In genomic region chr1:38138498-38139233, GRCh38 we compare ENCODE assay signal across 9 cellular contexts.
A peak's percentile ranks its signal among the peaks of the same experiment; 100 is the strongest.
DNase-seq lines count a peak whose midpoint lies in the region; ATAC-seq and TF ChIP-seq lines count a peak whose summit lies in the region.
"Had no signal": no experiment of that assay in that cellular context is flagged by ENCODE, and none has a peak within 500 bp of the region (broad histone marks: within the 10 kb centered on the region; RNA-seq: fewer than 3 reads in every experiment).

No MANE protein-coding gene starts in this region.

- peaks cover 65% of the 10 kb centered on the region for H3K4me1 Mint-ChIP-seq in GM23338

- TF ChIP-seq CTCF in GM23338 (conservative IDR thresholded peaks at IDR 0.05; ENCODE audit: low read depth in 2 of 2) (no peak), WI38 (IDR thresholded peaks at IDR 0.05; ENCODE audit: low read depth, low read length) (0 out of 2 replicates have a peak, but pooled peaks have one; percentile 5), heart right ventricle (IDR thresholded peaks at IDR 0.05) (peak in 4 of 9 donors; percentile 12 to 46 (median 30)), retinal pigment epithelial cell (conservative IDR thresholded peaks at IDR 0.05; ENCODE audit: low read depth, low read length) (peak; percentile 31)

- 0 out of 2 replicates have a peak overlapping the region, but pooled peaks have one; percentile 43 for H2AFZ ChIP-seq in GM23338

- H3K27ac ChIP-seq in GM23338 (ENCODE audit: low read depth) (no peak overlapping the region), heart right ventricle (peak overlapping the region in 5 of 10 donors; percentile 24 to 58 (median 41))

- no peaks in the 10 kb centered on the region for H3K36me3 Mint-ChIP-seq in GM23338 (ENCODE audit: low read depth)

- H3K4me3 ChIP-seq in GM23338 (no peak overlapping the region), WI38 (ENCODE audit: low read depth, low read length) (no peak overlapping the region), heart right ventricle (no peak overlapping the region), retinal pigment epithelial cell (ENCODE audit: low read length) (no peak overlapping the region)

- H4K20me1 ChIP-seq in GM23338 (replicated peaks; ENCODE audit: insufficient read depth) = no peaks in the 10 kb centered on the region

- intact Hi-C loops in heart right ventricle (cut with DNase I) = loop anchor here in 1 of 10 donors (5.0 kb wide), 1 partner anchor 91 kb away; the partner anchor contains the start of gene POU3F1

- H3K27me3 ChIP-seq in GM23338 (ENCODE audit: insufficient read depth) (peaks cover 26% of the 10 kb centered on the region), heart right ventricle (peaks cover 0 to 91% (median 61%) of the 10 kb centered on the region in 7 donors)

- ATAC-seq in GM23338 (no peak), heart right ventricle (peak; percentile 91 to 99 (median 95)), GM18858 (IDR thresholded peaks at IDR 0.05; ENCODE audit: unreplicated experiment) (no peak)

- no peak overlapping the region for H3K4me3 Mint-ChIP-seq in GM23338

- WGBS in heart right ventricle, 2 donors = 19 to 23% methylated on average over 6 of the region's 6 CpGs

- no peaks in the 10 kb centered on the region for H3F3A ChIP-seq in GM23338 (replicated peaks; ENCODE audit: low read depth)

- H3K4me1 ChIP-seq in GM23338 (ENCODE audit: insufficient read depth) = peaks cover 41% of the 10 kb centered on the region
- peaks cover 0 to 32% (median 14%) of the 10 kb centered on the region in 9 donors for H3K4me1 ChIP-seq in heart right ventricle

- H3K36me3 ChIP-seq in GM23338 (ENCODE audit: insufficient read depth) (no peaks in the 10 kb centered on the region), heart right ventricle (no peaks in the 10 kb centered on the region)

- H3K4me2 ChIP-seq in GM23338 = peak overlapping the region; percentile 56; the same call in 1 of the 2 replicates

- DNase-seq in GM23338 (ENCODE audit: low spot score) = no peak
- peak; percentile 80 to 86 for DNase-seq in heart right ventricle
- DNase-seq in retinal pigment epithelial cell (ENCODE audit: low read depth) = peak; percentile 96
- DNase-seq in T-helper 2 cell = no peak
- no peak for DNase-seq in mesenteric fat pad (ENCODE audit: low spot score)
- DNase-seq in stimulated activated CD8-positive, alpha-beta memory T cell treated with anti-CD3 and anti-CD28 coated beads, Interleukin-4, amount 100 ng/mL, for 48 hours = no peak

- peaks cover under 1% of the 10 kb centered on the region; the same call in 1 of the 3 replicates for H3K9me3 Mint-ChIP-seq in GM23338
- H3K9me3 Mint-ChIP-seq: activated T-helper 2 cell treated with anti-CD3 and anti-CD28 coated beads, Interferon-gamma antibody, Interleukin-2, Interleukin-4, amounts not matched to agents 10 μg/mL and 5 μg/mL and 100 μg/mL, durations not matched to agents 14 hours and 24 hours and 36 hours had no signal

- peaks cover 18% of the 10 kb centered on the region for H3K27me3 Mint-ChIP-seq in GM23338 (ENCODE audit: insufficient read depth, low read depth, poor library complexity)

- no peaks in the 10 kb centered on the region for H3K79me2 ChIP-seq in GM23338 (replicated peaks; ENCODE audit: insufficient read depth)

- H3K9me3 ChIP-seq in heart right ventricle = no peaks in the 10 kb centered on the region

- H3K27ac Mint-ChIP-seq in GM23338 = no peak overlapping the region
- H3K27ac Mint-ChIP-seq: activated T-helper 2 cell treated with anti-CD3 and anti-CD28 coated beads, Interferon-gamma antibody, Interleukin-2, Interleukin-4, amounts not matched to agents 10 μg/mL and 5 μg/mL and 100 μg/mL, durations not matched to agents 14 hours and 24 hours and 36 hours had no signal

- H3K9me2 ChIP-seq in GM23338 (ENCODE audit: insufficient read depth) = peaks cover 10% of the 10 kb centered on the region; the same call in 1 of the 2 replicates

TF ChIP-seq in GM23338, 12 proteins besides CTCF, POLR2A, EP300 and RAD21 (continues in another document):
- TF ChIP-seq EZH2 (IDR thresholded peaks at IDR 0.05; ENCODE audit: low read depth, unreplicated experiment) = no peak
- TF ChIP-seq NANOG (IDR thresholded peaks at IDR 0.05; ENCODE audit: borderline replicate concordance) = no peak
- TF ChIP-seq STAT1 (IDR thresholded peaks at IDR 0.05; ENCODE audit: unreplicated experiment) = no peak
- no peak for TF ChIP-seq ZNF462 (CRISPR knock-in tag; IDR thresholded peaks at IDR 0.05)
- TF ChIP-seq ETS1 (IDR thresholded peaks at IDR 0.05) = no peak
- no peak for TF ChIP-seq JUNB (IDR thresholded peaks at IDR 0.05; ENCODE audit: unreplicated experiment)
- no peak for TF ChIP-seq CREB1 (CRISPR knock-in tag; IDR thresholded peaks at IDR 0.05; ENCODE audit: low read depth)

Comparison
In these comparisons a context has a peak if more than half of its experiments do, and no peak if none do; other contexts are left out.
1. ATAC-seq: peak in heart right ventricle (8 of 8); none in GM23338 (single experiment) and GM18858 (single experiment).
2. DNase-seq: peak in heart right ventricle (2 of 2) and retinal pigment epithelial cell (single experiment); none in GM23338 (single experiment), T-helper 2 cell (0 of 5), mesenteric fat pad (single experiment) and stimulated activated CD8-positive, alpha-beta memory T cell treated with anti-CD3 and anti-CD28 coated beads, Interleukin-4, amount 100 ng/mL, for 48 hours (single experiment).
3. CTCF ChIP-seq: peak in WI38 (single experiment) and retinal pigment epithelial cell (single experiment); none in GM23338 (0 of 2).